In the genomic region with DNA sequence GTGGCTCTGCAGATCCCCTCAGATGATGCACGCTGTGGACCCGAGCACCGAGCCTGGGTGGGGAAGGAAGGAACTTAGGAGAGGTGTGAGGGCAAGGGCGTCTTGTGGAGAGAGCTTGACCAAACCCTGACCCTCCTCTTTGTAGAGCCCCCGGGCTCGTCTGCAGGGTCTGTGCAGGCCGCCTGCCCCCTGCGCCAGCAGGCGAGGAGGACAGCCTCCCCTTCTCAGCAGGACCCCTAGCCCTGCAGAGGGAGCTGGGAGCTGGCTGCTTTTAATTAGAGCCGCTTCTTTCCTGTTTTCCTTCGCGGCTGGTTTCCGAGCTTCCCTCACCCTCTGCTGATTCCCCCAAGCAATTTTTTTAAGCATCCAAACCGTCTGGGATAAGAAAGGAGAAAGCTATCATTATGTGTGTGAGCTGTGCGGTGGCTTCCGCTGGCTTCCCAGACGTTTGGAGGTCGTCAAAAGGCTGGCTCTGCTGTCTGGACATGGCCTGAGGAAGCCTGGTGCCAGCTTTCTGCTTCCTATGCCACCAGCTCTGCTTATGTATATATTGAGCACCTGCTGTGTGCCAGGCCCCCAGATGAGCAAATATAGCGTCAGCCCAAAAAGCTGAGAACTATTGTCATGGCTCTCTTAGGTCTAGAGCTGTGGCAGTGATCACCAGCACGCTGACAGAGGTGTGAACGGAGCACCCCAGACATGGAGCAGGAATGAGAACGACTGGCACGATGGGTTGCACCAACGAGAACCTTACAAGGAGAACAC, we compare ENCODE assay signal across 13 cellular contexts.
A peak's percentile ranks its signal among the peaks of the same experiment; 100 is the strongest.
DNase-seq lines count a peak whose midpoint lies in the region; ATAC-seq, FAIRE-seq and TF ChIP-seq lines count a peak whose summit lies in the region.
"Had no signal": no experiment of that assay in that cellular context is flagged by ENCODE, and none has a peak within 500 bp of the region (broad histone marks: within the 10 kb centered on the region; RNA-seq: fewer than 3 reads in every experiment).

No MANE protein-coding gene starts in this region.

- H3K9me3 ChIP-seq in CD8-positive, alpha-beta memory T cell (ENCODE audit: low read length), result no peaks in the 10 kb centered on the region
- H3K9me3 ChIP-seq in Loucy (ENCODE audit: insufficient read depth, low read depth, low read length) (no peaks in the 10 kb centered on the region), astrocyte (ENCODE audit: insufficient read depth, low read depth, low read length) (no peaks in the 10 kb centered on the region), MM.1S (replicated peaks; ENCODE audit: insufficient read depth, low read length) (no peaks in the 10 kb centered on the region)
- H3K9me3 ChIP-seq: stomach had no signal

- H3K36me3 Mint-ChIP-seq in CD8-positive, alpha-beta memory T cell, result peaks cover 0 to 6% (median 3%) of the 10 kb centered on the region in 3 donors
- peaks cover 4% of the 10 kb centered on the region for H3K36me3 Mint-ChIP-seq in astrocyte (ENCODE audit: low read depth, unreplicated experiment)
- H3K36me3 Mint-ChIP-seq in nephron (ENCODE audit: low read depth), result no peaks in the 10 kb centered on the region

- CTCF ChIA-PET in CD8-positive, alpha-beta memory T cell (lab: Charles Lee), result interaction anchor here (2.3 kb wide), 1 partner anchor 11 kb away, joined by 7 read pairs; no protein-coding TSS in a partner anchor

- H3K4me3 ChIP-seq in CD8-positive, alpha-beta memory T cell (ENCODE audit: low read length), result no peak overlapping the region
- no peak overlapping the region for H3K4me3 ChIP-seq in Loucy (ENCODE audit: low read length, poor library complexity, severe bottlenecking)
- H3K4me3 ChIP-seq in astrocyte (ENCODE audit: insufficient read depth, low read depth, low read length), result no peak overlapping the region
- H3K4me3 ChIP-seq in MM.1S (ENCODE audit: low read length), result no peak overlapping the region
- H3K4me3 ChIP-seq: stomach had no signal

- H3F3A ChIP-seq in Loucy (ENCODE audit: low read depth), result 0 out of 2 replicates have a peak, but pooled peaks cover 7% of the 10 kb centered on the region
- H3F3A ChIP-seq in MM.1S (ENCODE audit: insufficient read depth, low read length), result peaks cover 20% of the 10 kb centered on the region

- H3K27me3 ChIP-seq in CD8-positive, alpha-beta memory T cell (ENCODE audit: insufficient read depth, low read length, poor library complexity, severe bottlenecking), result no peaks in the 10 kb centered on the region
- no peaks in the 10 kb centered on the region for H3K27me3 ChIP-seq in Loucy (ENCODE audit: insufficient read depth, low read length, poor library complexity, severe bottlenecking)
- no peaks in the 10 kb centered on the region for H3K27me3 ChIP-seq in astrocyte (ENCODE audit: insufficient read depth, low read length)
- no peaks in the 10 kb centered on the region for H3K27me3 ChIP-seq in MM.1S (replicated peaks; ENCODE audit: insufficient read depth, low read length)
- H3K27me3 ChIP-seq: stomach had no signal

- peaks cover 56 to 67% (median 64%) of the 10 kb centered on the region in 3 donors for H3K4me1 Mint-ChIP-seq in CD8-positive, alpha-beta memory T cell
- H3K4me1 Mint-ChIP-seq in astrocyte (ENCODE audit: low read depth, unreplicated experiment) (peaks cover 38% of the 10 kb centered on the region), nephron (peaks cover 47% of the 10 kb centered on the region)

- no peak for TF ChIP-seq CTCF in Loucy (conservative IDR thresholded peaks at IDR 0.05; ENCODE audit: low read length)
- no peak for TF ChIP-seq CTCF in astrocyte (IDR thresholded peaks at IDR 0.05; ENCODE audit: insufficient read depth, low read depth, low read length)
- TF ChIP-seq CTCF in nephron (IDR thresholded peaks at IDR 0.05; ENCODE audit: unreplicated experiment in 3 of 3), result peak in 2 of 3 experiments; percentile 13 to 15
- TF ChIP-seq CTCF in MM.1S (IDR thresholded peaks at IDR 0.05; ENCODE audit: low read length), result no peak

- peaks cover 0 to 2% of the 10 kb centered on the region in 2 donors for H3K27me3 Mint-ChIP-seq in CD8-positive, alpha-beta memory T cell
- H3K27me3 Mint-ChIP-seq in astrocyte (ENCODE audit: low read depth, unreplicated experiment), result peaks cover 4% of the 10 kb centered on the region
- H3K27me3 Mint-ChIP-seq in nephron (ENCODE audit: low read depth), result peaks cover 4% of the 10 kb centered on the region
- H3K27me3 Mint-ChIP-seq: activated T-helper 17 cell treated with anti-CD3 and anti-CD28 coated beads, Interleukin-2, amount 50 U/mL, for 72 hours had no signal

- H3K9me2 ChIP-seq in Loucy (replicated peaks; ENCODE audit: low read depth, low read length) (no peaks in the 10 kb centered on the region), MM.1S (replicated peaks; ENCODE audit: insufficient read depth, low read length) (no peaks in the 10 kb centered on the region)

- peaks cover 0 to 2% (median 0%) of the 10 kb centered on the region in 5 donors for H3K9me3 Mint-ChIP-seq in CD8-positive, alpha-beta memory T cell
- H3K9me3 Mint-ChIP-seq in astrocyte (ENCODE audit: unreplicated experiment) (peaks cover 5% of the 10 kb centered on the region), nephron (peaks cover 4% of the 10 kb centered on the region)
- H3K9me3 Mint-ChIP-seq: activated T-helper 17 cell treated with anti-CD3 and anti-CD28 coated beads, Interleukin-2, amount 50 U/mL, for 72 hours had no signal

- H3K79me2 ChIP-seq in Loucy (ENCODE audit: insufficient read depth, low read length) (no peaks in the 10 kb centered on the region), astrocyte (ENCODE audit: insufficient read depth, low read length) (no peaks in the 10 kb centered on the region), MM.1S (ENCODE audit: low read length) (no peaks in the 10 kb centered on the region)

- H4K20me1 ChIP-seq in Loucy (ENCODE audit: insufficient read depth, low read length, poor library complexity, severe bottlenecking) (no peaks in the 10 kb centered on the region), astrocyte (ENCODE audit: insufficient read depth, low read length) (no peaks in the 10 kb centered on the region), MM.1S (ENCODE audit: insufficient read depth, low read length) (no peaks in the 10 kb centered on the region)

- H3K4me3 Mint-ChIP-seq in CD8-positive, alpha-beta memory T cell, result peak overlapping the region in 3 of 7 donors; percentile 33 to 61 (median 46)
- no peak overlapping the region for H3K4me3 Mint-ChIP-seq in astrocyte (ENCODE audit: unreplicated experiment)
- peak overlapping the region; percentile 17 to 44 (median 41) for H3K4me3 Mint-ChIP-seq in nephron

- no peak for FAIRE-seq in astrocyte (lab: Jason Lieb, UNC)

- DNase-seq in CD8-positive, alpha-beta memory T cell, result peak in 1 of 5 donors; percentile 41
- no peak for DNase-seq in astrocyte (ENCODE audit: low read depth)
- DNase-seq in MM.1S, result no peak
- DNase-seq: cortex of kidney, nucleus accumbens, OCI-M1, stomach had no signal

- H3K36me3 ChIP-seq in CD8-positive, alpha-beta memory T cell (ENCODE audit: insufficient read depth, low read length), result no peaks in the 10 kb centered on the region
- no peaks in the 10 kb centered on the region for H3K36me3 ChIP-seq in Loucy (ENCODE audit: insufficient read depth, low read length)
- H3K36me3 ChIP-seq in astrocyte (ENCODE audit: insufficient read depth, low read length), result no peaks in the 10 kb centered on the region
- H3K36me3 ChIP-seq in MM.1S (replicated peaks; ENCODE audit: insufficient read depth, low read length), result no peaks in the 10 kb centered on the region
- H3K36me3 ChIP-seq: stomach had no signal

- no peak overlapping the region for H3K27ac ChIP-seq in CD8-positive, alpha-beta memory T cell (ENCODE audit: low read depth, low read length)
- no peak overlapping the region for H3K27ac ChIP-seq in astrocyte (ENCODE audit: low read depth, low read length)
- no peak overlapping the region for H3K27ac ChIP-seq in MM.1S (ENCODE audit: low read length)

- H3K4me1 ChIP-seq in CD8-positive, alpha-beta memory T cell (ENCODE audit: insufficient read depth, low read length), result peaks cover 54% of the 10 kb centered on the region
- peaks cover 55% of the 10 kb centered on the region for H3K4me1 ChIP-seq in Loucy (ENCODE audit: insufficient read depth, low read length, poor library complexity, severe bottlenecking)
- peaks cover 28% of the 10 kb centered on the region for H3K4me1 ChIP-seq in astrocyte (ENCODE audit: insufficient read depth, low read length)
- H3K4me1 ChIP-seq in MM.1S (ENCODE audit: low read length), result peaks cover 22% of the 10 kb centered on the region

- no peak overlapping the region for H3K9ac ChIP-seq in Loucy (ENCODE audit: low read depth, low read length, poor library complexity, severe bottlenecking)
- no peak overlapping the region for H3K9ac ChIP-seq in astrocyte (ENCODE audit: low read length)
- H3K9ac ChIP-seq in MM.1S (ENCODE audit: low read length), result no peak overlapping the region

- POLR2A ChIA-PET in CD8-positive, alpha-beta memory T cell (lab: Charles Lee), result interaction anchor here (3.0 kb wide), 2 partner anchors 46 to 160 kb away, joined by 30 to 33 read pairs; partner anchors contain the start of gene IRF2BP2

- H3K4me2 ChIP-seq in Loucy (ENCODE audit: low read depth, low read length, poor library complexity, severe bottlenecking) (peak overlapping the region; percentile 85), astrocyte (ENCODE audit: low read length) (no peak overlapping the region), MM.1S (ENCODE audit: low read depth, low read length) (no peak overlapping the region)

- H3K27ac Mint-ChIP-seq in CD8-positive, alpha-beta memory T cell, result peak overlapping the region in 6 of 8 donors; percentile 46 to 99 (median 83)
- H3K27ac Mint-ChIP-seq in astrocyte (ENCODE audit: unreplicated experiment) (peak overlapping the region; percentile 34), nephron (peak overlapping the region; percentile 66 to 90 (median 90))

- H2AFZ ChIP-seq in Loucy (ENCODE audit: low read length), result no peak overlapping the region
- no peak overlapping the region for H2AFZ ChIP-seq in astrocyte (ENCODE audit: low read depth, low read length)
- H2AFZ ChIP-seq in MM.1S (ENCODE audit: low read length), result no peak overlapping the region

- ATAC-seq in HG02870 (IDR thresholded peaks at IDR 0.05; ENCODE audit: unreplicated experiment) (no peak), GM18511 (IDR thresholded peaks at IDR 0.05; ENCODE audit: unreplicated experiment) (no peak), GM18868 (IDR thresholded peaks at IDR 0.05; ENCODE audit: unreplicated experiment) (no peak)
- ATAC-seq: activated T-helper 17 cell treated with anti-CD3 and anti-CD28 coated beads, Interleukin-2, amount 50 U/mL, for 72 hours had no signal

Comparison
In these comparisons a context has a peak if more than half of its experiments do, and no peak if none do; other contexts are left out.
1. H3K27ac Mint-ChIP-seq: peak in every context shown above with its lines; median percentile 90 in nephron; 83 in CD8-positive, alpha-beta memory T cell; 34 in astrocyte.
2. CTCF ChIP-seq: peak in nephron (2 of 3); none in Loucy (single experiment), astrocyte (single experiment) and MM.1S (single experiment).